24 cellular contexts compared by ENCODE assay signal in genomic region chr10:113970641-113971040, GRCh38.
A peak's percentile ranks its signal among the peaks of the same experiment; 100 is the strongest.
DNase-seq lines count a peak whose midpoint lies in the region; ATAC-seq, FAIRE-seq and TF ChIP-seq lines count a peak whose summit lies in the region.
"Had no signal": no experiment of that assay in that cellular context is flagged by ENCODE, and none has a peak within 500 bp of the region (broad histone marks: within the 10 kb centered on the region; RNA-seq: fewer than 3 reads in every experiment).

No MANE protein-coding gene starts in this region.

- POLR2A ChIA-PET in HepG2 (lab: Yijun Ruan, JAX): no interaction called here

- H3K9me3 ChIP-seq in right lobe of liver (no peaks in the 10 kb centered on the region), HepG2 (ENCODE audit: low read length) (no peaks in the 10 kb centered on the region), Loucy (ENCODE audit: insufficient read depth, low read depth, low read length) (no peaks in the 10 kb centered on the region; the same call in 1 of the 2 replicates)
- H3K9me3 ChIP-seq: MG63 had no signal

- CTCF ChIA-PET in HepG2 (lab: Yijun Ruan, JAX; ENCODE audit: low intra/inter-chr PET ratio, low total read pairs): no interaction called here

- no peak for TF ChIP-seq CTCF in right lobe of liver (IDR thresholded peaks at IDR 0.05)
- no peak for TF ChIP-seq CTCF in HepG2 (CRISPR knock-in tag; IDR thresholded peaks at IDR 0.05)
- TF ChIP-seq CTCF in Loucy (conservative IDR thresholded peaks at IDR 0.05; ENCODE audit: low read length): no peak

- H3K4me1 ChIP-seq in right lobe of liver (peaks cover 0 to 41% (median 14%) of the 10 kb centered on the region in 4 donors), HepG2 (ENCODE audit: insufficient read depth, low read length) (no peaks in the 10 kb centered on the region), Loucy (ENCODE audit: insufficient read depth, low read length, poor library complexity, severe bottlenecking) (peaks cover 40% of the 10 kb centered on the region)

- H2AFZ ChIP-seq in HepG2 (ENCODE audit: low read length) (no peak overlapping the region), Loucy (ENCODE audit: low read length) (no peak overlapping the region)

- H3K9me2 ChIP-seq in Loucy (replicated peaks; ENCODE audit: low read depth, low read length): no peaks in the 10 kb centered on the region

- TF ChIP-seq EP300 in HepG2 (IDR thresholded peaks at IDR 0.05; ENCODE audit: low read depth in 2 of 2, low read length in 2 of 2) (no peak), HepG2 (CRISPR knock-in tag; IDR thresholded peaks at IDR 0.05; ENCODE audit: borderline replicate concordance) (no peak)

- no peak for TF ChIP-seq RAD21 in HepG2 (CRISPR knock-in tag; IDR thresholded peaks at IDR 0.05)

- BruUV-seq in HepG2 (replicated peaks; lab: Mats Ljungman, UMichigan): no TSS peak

- no peaks in the 10 kb centered on the region for H3F3A ChIP-seq in Loucy (ENCODE audit: low read depth)

- H3K4me2 ChIP-seq in HepG2 (ENCODE audit: low read depth, low read length): no peak overlapping the region
- H3K4me2 ChIP-seq in Loucy (ENCODE audit: low read depth, low read length, poor library complexity, severe bottlenecking): peak overlapping the region; percentile 16

- ATAC-seq in right lobe of liver (peak in 1 of 4 donors; percentile 12), HepG2 (no peak), HG02884 (IDR thresholded peaks at IDR 0.05; ENCODE audit: unreplicated experiment) (peak; percentile 63)
- ATAC-seq: Panc1, SK-N-SH treated with all-trans-retinoic acid at 6 μM for 48 hours had no signal

- H3K27me3 ChIP-seq in right lobe of liver (no peaks in the 10 kb centered on the region), HepG2 (ENCODE audit: control insufficient read depth in 1 of 2, insufficient read depth in 2 of 2, low read length in 2 of 2) (no peaks in the 10 kb centered on the region; a peak in 1 of 5 replicates), Loucy (ENCODE audit: insufficient read depth, low read length, poor library complexity, severe bottlenecking) (no peaks in the 10 kb centered on the region)

- in situ Hi-C loops in HepG2 (cut with HindIII; ENCODE audit: extremely low pct_ligation_motif_present, low pct_unique_long_range_greater_than_20kb): no loop called here

- H3K9ac ChIP-seq in HepG2 (ENCODE audit: insufficient read depth, low read depth, low read length) (no peak overlapping the region), Loucy (ENCODE audit: low read depth, low read length, poor library complexity, severe bottlenecking) (peak overlapping the region; percentile 11)

- DNase-seq in right lobe of liver: no peak
- no peak for DNase-seq in HepG2 (ENCODE audit: low spot score)
- no peak for DNase-seq in head of caudate nucleus
- no peak for DNase-seq in A172 (ENCODE audit: low spot score)
- no peak for DNase-seq in COLO668 (lab: John Stamatoyannopoulos, UW; ENCODE audit: unreplicated experiment)
- DNase-seq: 8988T; DMS53; GF-D8; IMR-90; MG63; NCI-H1092; NCI-H1436 treated with DMSO at 0.1 percent for 48 hours; NCI-H2029; NCI-H226; NCI-H510A treated with DMSO at 0.1 percent for 48 hours; NCI-H748 treated with DMSO at 0.1 percent for 48 hours; NK-92 treated with Interleukin-12 subunit alpha and Interleukin-12 subunit beta, amount 100 ng/mL, for 24 hours had no signal

- H4K20me1 ChIP-seq in HepG2 (ENCODE audit: insufficient read depth, low read length) (no peaks in the 10 kb centered on the region), Loucy (ENCODE audit: insufficient read depth, low read length, poor library complexity, severe bottlenecking) (no peaks in the 10 kb centered on the region)

- H3K79me2 ChIP-seq in HepG2 (ENCODE audit: insufficient read depth, low read length) (no peaks in the 10 kb centered on the region), Loucy (ENCODE audit: insufficient read depth, low read length) (no peaks in the 10 kb centered on the region)

- TF ChIP-seq POLR2A in right lobe of liver (IDR thresholded peaks at IDR 0.05) (no peak), HepG2 (IDR thresholded peaks at IDR 0.05; ENCODE audit: insufficient read depth in 1 of 2, low read depth in 2 of 2, low read length in 2 of 2) (no peak)

- intact Hi-C loops in right lobe of liver (cut with DNase I) (no loop called here), HepG2 (cut with micrococcal nuclease; ENCODE audit: unreplicated experiment) (no loop called here), head of caudate nucleus (cut with DNase I) (no loop called here)

- no peak overlapping the region for H3K4me3 ChIP-seq in right lobe of liver
- no peak overlapping the region for H3K4me3 ChIP-seq in HepG2 (replicated peaks in 1 of 3; ENCODE audit: insufficient read depth in 1 of 3, low read depth in 2 of 3, low read length in 3 of 3)
- H3K4me3 ChIP-seq in Loucy (ENCODE audit: low read length, poor library complexity, severe bottlenecking): no peak overlapping the region
- H3K4me3 ChIP-seq: MG63 had no signal

- FAIRE-seq in HepG2 (lab: Jason Lieb, UNC): no peak
- FAIRE-seq: D721Med, H54, HTR-8/SVneo had no signal

- H3K27ac ChIP-seq in right lobe of liver: peak overlapping the region in 2 of 3 donors; percentile 58 to 78
- H3K27ac ChIP-seq in HepG2 (ENCODE audit: extremely low read length, insufficient read depth, low read length): no peak overlapping the region

- no peaks in the 10 kb centered on the region for H3K36me3 ChIP-seq in right lobe of liver
- H3K36me3 ChIP-seq in HepG2 (replicated peaks in 1 of 2; ENCODE audit: control insufficient read depth in 1 of 2, insufficient read depth in 2 of 2, low read length in 2 of 2): no peaks in the 10 kb centered on the region
- H3K36me3 ChIP-seq in Loucy (ENCODE audit: insufficient read depth, low read length): no peaks in the 10 kb centered on the region
- H3K36me3 ChIP-seq: MG63 had no signal

TF ChIP-seq in HepG2, 621 proteins besides CTCF, POLR2A, EP300 and RAD21:
- TF ChIP-seq BCLAF1 (IDR thresholded peaks at IDR 0.05): no peak
- TF ChIP-seq ZNF207 (IDR thresholded peaks at IDR 0.05; ENCODE audit: borderline replicate concordance): no peak
